ENCODE assay signal across 1 cellular context in genomic region chr9:37410969-37411785, GRCh38.
TF ChIP-seq lines count a peak whose summit lies in the region.

No MANE protein-coding gene starts in this region.

TF ChIP-seq in HepG2, 621 proteins besides CTCF, POLR2A, EP300 and RAD21 (continued from another document and continues in another):
- TF ChIP-seq ELF3 (CRISPR knock-in tag; IDR thresholded peaks at IDR 0.05): no peak; the same call in 1 of the 2 replicates
- TF ChIP-seq KLF11 (CRISPR knock-in tag; IDR thresholded peaks at IDR 0.05): 0 out of 2 replicates have a peak, but pooled peaks have one; percentile 52
- TF ChIP-seq FOXA1 (IDR thresholded peaks at IDR 0.05): no peak
- TF ChIP-seq FOXA1 (CRISPR knock-in tag; IDR thresholded peaks at IDR 0.05): no peak
- no peak for TF ChIP-seq ZNF44 (CRISPR knock-in tag; IDR thresholded peaks at IDR 0.05)
- TF ChIP-seq KIAA2018 (CRISPR knock-in tag; IDR thresholded peaks at IDR 0.05; ENCODE audit: borderline replicate concordance): no peak
- TF ChIP-seq NCOA5 (CRISPR knock-in tag; IDR thresholded peaks at IDR 0.05): no peak
- no peak for TF ChIP-seq ZNF616 (CRISPR knock-in tag; IDR thresholded peaks at IDR 0.05; ENCODE audit: low read depth)
- peak; percentile 57; the same call in 1 of the 2 replicates for TF ChIP-seq ZNF644 (CRISPR knock-in tag; IDR thresholded peaks at IDR 0.05; ENCODE audit: low read depth)
- no peak for TF ChIP-seq SALL2 (CRISPR knock-in tag; IDR thresholded peaks at IDR 0.05)
- TF ChIP-seq ZNF850 (CRISPR knock-in tag; conservative IDR thresholded peaks at IDR 0.05): no peak
- TF ChIP-seq ZNF3 (CRISPR knock-in tag; IDR thresholded peaks at IDR 0.05): no peak
- no peak for TF ChIP-seq ZFP36L2 (CRISPR knock-in tag; IDR thresholded peaks at IDR 0.05)
- no peak for TF ChIP-seq HOXA9 (CRISPR knock-in tag; IDR thresholded peaks at IDR 0.05; ENCODE audit: borderline replicate concordance)
- no peak for TF ChIP-seq ZNF83 (CRISPR knock-in tag; IDR thresholded peaks at IDR 0.05; ENCODE audit: borderline replicate concordance)
- TF ChIP-seq ZNF331 (CRISPR knock-in tag; IDR thresholded peaks at IDR 0.05): 0 out of 2 replicates have a peak, but pooled peaks have one; percentile 40
- TF ChIP-seq PITX1 (CRISPR knock-in tag; IDR thresholded peaks at IDR 0.05): no peak
- no peak for TF ChIP-seq ZBTB26 (CRISPR knock-in tag; IDR thresholded peaks at IDR 0.05; ENCODE audit: borderline replicate concordance)
- peak; percentile 41 for TF ChIP-seq SALL1 (CRISPR knock-in tag; IDR thresholded peaks at IDR 0.05)
- TF ChIP-seq AKNA (CRISPR knock-in tag; IDR thresholded peaks at IDR 0.05; ENCODE audit: borderline replicate concordance): no peak
- TF ChIP-seq MED8 (CRISPR knock-in tag; IDR thresholded peaks at IDR 0.05; ENCODE audit: insufficient replicate concordance): no peak
- TF ChIP-seq ZNF10 (CRISPR knock-in tag; IDR thresholded peaks at IDR 0.05; ENCODE audit: borderline replicate concordance, low read depth): no peak
- TF ChIP-seq NFE2L1 (CRISPR knock-in tag; IDR thresholded peaks at IDR 0.05; ENCODE audit: borderline replicate concordance): no peak
- no peak for TF ChIP-seq KAT2B (IDR thresholded peaks at IDR 0.05; ENCODE audit: borderline replicate concordance, low read depth, low read length)
- TF ChIP-seq MAFF (IDR thresholded peaks at IDR 0.05; ENCODE audit: low read depth, low read length): no peak
- TF ChIP-seq TBL1XR1 (IDR thresholded peaks at IDR 0.05; ENCODE audit: borderline replicate concordance, low read length, partially characterized antibody): no peak
- peak; percentile 9; the same call in 1 of the 2 replicates for TF ChIP-seq IRF9 (CRISPR knock-in tag; IDR thresholded peaks at IDR 0.05; ENCODE audit: borderline replicate concordance)
- TF ChIP-seq PATZ1 (CRISPR knock-in tag; IDR thresholded peaks at IDR 0.05): peak; percentile 78
- 0 out of 2 replicates have a peak, but pooled peaks have one; percentile 47 for TF ChIP-seq AHR (CRISPR knock-in tag; IDR thresholded peaks at IDR 0.05)
- no peak for TF ChIP-seq ZNF207 (IDR thresholded peaks at IDR 0.05; ENCODE audit: borderline replicate concordance)
- TF ChIP-seq ZNF205 (CRISPR knock-in tag; IDR thresholded peaks at IDR 0.05): no peak
- no peak for TF ChIP-seq ZNF773 (CRISPR knock-in tag; IDR thresholded peaks at IDR 0.05; ENCODE audit: borderline replicate concordance)
- no peak for TF ChIP-seq ZBTB39 (CRISPR knock-in tag; IDR thresholded peaks at IDR 0.05)
- TF ChIP-seq CSRNP1 (CRISPR knock-in tag; IDR thresholded peaks at IDR 0.05): no peak
- peak; percentile 36 for TF ChIP-seq RXRA (CRISPR knock-in tag; IDR thresholded peaks at IDR 0.05)
- TF ChIP-seq RELA (CRISPR knock-in tag; IDR thresholded peaks at IDR 0.05): 0 out of 2 replicates have a peak, but pooled peaks have one; percentile 63
- peak; percentile 74; the same call in 1 of the 2 replicates for TF ChIP-seq HNF4A (CRISPR knock-in tag; IDR thresholded peaks at IDR 0.05)
- no peak for TF ChIP-seq TMF1 (CRISPR knock-in tag; IDR thresholded peaks at IDR 0.05; ENCODE audit: low read depth)
- no peak for TF ChIP-seq FIP1L1 (IDR thresholded peaks at IDR 0.05; ENCODE audit: borderline replicate concordance, insufficient read depth, low read depth, low read length)
- TF ChIP-seq ZNF546 (CRISPR knock-in tag; conservative IDR thresholded peaks at IDR 0.05): no peak
- no peak for TF ChIP-seq SNAI1 (CRISPR knock-in tag; IDR thresholded peaks at IDR 0.05; ENCODE audit: borderline replicate concordance)
